1 cellular context compared by ENCODE assay signal in genomic region chr12:132525011-132525832, GRCh38.
TF ChIP-seq lines count a peak whose summit lies in the region.

No MANE protein-coding gene starts in this region.

TF ChIP-seq in HepG2, 621 proteins besides CTCF, POLR2A, EP300 and RAD21:
- TF ChIP-seq NCOA2 (CRISPR knock-in tag; IDR thresholded peaks at IDR 0.05) (no peak), AGO2 (optimal IDR thresholded peaks at IDR 0.05; ENCODE audit: low read depth, low read length) (peak; percentile 46)
TF ChIP-seq in HepG2: peak in this region for 1.
